In the genomic region with DNA sequence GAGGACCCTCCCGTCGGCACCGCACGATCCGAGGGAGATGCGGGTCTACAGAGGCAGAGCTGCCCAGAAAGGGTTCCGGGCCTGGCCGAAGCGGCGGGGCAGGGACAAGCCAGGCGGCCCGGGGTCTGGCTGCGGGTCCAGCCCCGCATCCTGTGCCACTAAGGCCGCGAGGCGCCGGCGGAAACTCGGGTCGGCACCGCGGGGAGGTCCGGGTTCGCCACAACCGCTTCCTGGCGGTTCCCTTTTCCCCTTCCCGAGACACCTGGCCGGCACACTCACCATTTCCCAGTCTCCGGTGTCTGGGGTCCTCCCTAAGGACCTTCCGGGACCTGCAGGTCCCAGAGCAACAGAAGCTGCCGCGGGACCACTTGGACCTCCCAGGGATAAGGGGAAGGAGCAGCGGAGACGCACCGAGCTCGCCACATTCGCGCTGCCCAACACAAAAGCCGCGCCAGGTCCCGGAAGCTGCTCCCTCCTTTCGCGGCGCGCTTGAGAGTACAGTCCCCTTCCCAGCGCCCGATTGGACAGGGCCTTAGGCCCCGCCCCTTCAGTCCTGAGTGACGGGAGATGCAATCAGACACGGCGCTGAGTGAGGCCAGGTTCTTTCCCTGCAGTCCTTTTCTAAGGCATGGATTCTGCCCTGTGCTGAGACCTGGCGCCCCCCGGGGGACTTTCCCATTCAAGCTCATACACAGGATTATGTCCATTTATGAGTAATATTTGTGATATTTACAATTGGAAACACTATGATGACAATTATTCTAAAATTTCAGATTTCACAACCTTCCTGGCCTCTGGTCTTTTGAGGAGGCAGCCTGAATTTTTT, we compare ENCODE assay signal across 8 cellular contexts. TPM values are rescaled to one million over a fixed set of nuclear protein-coding genes. Genes with fewer than 3 reads are reported as not detected.
DNase-seq lines count a peak whose midpoint lies in the region; ATAC-seq and TF ChIP-seq lines count a peak whose summit lies in the region.

ZNF670 (minus strand) TSS at position 497 of the 826 bp plus-strand sequence; CDS start at position 282, 215 bp downstream.

- no peaks in the 10 kb centered on the region for H4K20me1 ChIP-seq in fibroblast of lung (ENCODE audit: control insufficient read depth, extremely low read depth, insufficient read depth, low read length)

- H3K4me1 Mint-ChIP-seq in naive thymus-derived CD8-positive, alpha-beta T cell, result peaks cover 7 to 29% (median 22%) of the 10 kb centered on the region in 4 donors
- peaks cover 14 to 41% of the 10 kb centered on the region in 2 donors for H3K4me1 Mint-ChIP-seq in stimulated activated naive B cell treated with anti-CD40 and anti-IgM and Interleukin-4, amounts not matched to agents 10 μg/mL and 1 μg/mL and 100 μg/mL, for 72 hours

- peak within 1 kb of the TSS; percentile 88 to 95 (median 91) for H3K4me3 Mint-ChIP-seq in naive thymus-derived CD8-positive, alpha-beta T cell
- H3K4me3 Mint-ChIP-seq in stimulated activated naive B cell treated with anti-CD40 and anti-IgM and Interleukin-4, amounts not matched to agents 10 μg/mL and 1 μg/mL and 100 μg/mL, for 72 hours, result peak within 1 kb of the TSS; percentile 92 to 98

- peak in 1 of 2 donors; percentile 62 for TF ChIP-seq CTCF in fibroblast of lung (conservative IDR thresholded peaks at IDR 0.05 in 1 of 2, IDR thresholded peaks at IDR 0.05 in 1 of 2; ENCODE audit: low read depth in 1 of 2, low read length in 2 of 2)

- no peaks in the 10 kb centered on the region for H3K27me3 ChIP-seq in fibroblast of lung (ENCODE audit: control insufficient read depth, insufficient read depth, low read length)

- POLR2A ChIA-PET in naive thymus-derived CD8-positive, alpha-beta T cell (lab: Charles Lee), result interaction anchor here (0.5 to 1.6 kb wide), 4 partner anchors 11 to 146 kb away, joined by 4 to 8 read pairs (median 5); partner anchors contain the start of genes AHCTF1 and ZNF669

- H3K4me1 ChIP-seq in fibroblast of lung (ENCODE audit: control insufficient read depth, extremely low read depth, insufficient read depth, low read length), result peaks cover 3% of the 10 kb centered on the region

- peak within 1 kb of the TSS; percentile 75 to 94 (median 85) for H3K27ac Mint-ChIP-seq in naive thymus-derived CD8-positive, alpha-beta T cell
- peak within 1 kb of the TSS; percentile 88 for H3K27ac Mint-ChIP-seq in stimulated activated naive B cell treated with anti-CD40 and anti-IgM and Interleukin-4, amounts not matched to agents 10 μg/mL and 1 μg/mL and 100 μg/mL, for 72 hours

- peak; percentile 91 for DNase-seq in DMS53 treated with DMSO at 0.1 percent for 48 hours (lab: John Stamatoyannopoulos, UW; ENCODE audit: unreplicated experiment)
- DNase-seq in Jurkat, Clone E6-1 (ENCODE audit: low read depth, low spot score), result peak; percentile 94
- peak; percentile 94 for DNase-seq in activated T-cell treated with anti-CD3 and anti-CD28 coated beads, Interleukin-2, amount 50 U/mL, for 48 hours
- peak; percentile 93 to 98 for DNase-seq in fibroblast of lung (ENCODE audit: low read depth in 2 of 2)
- peak; percentile 52 to 87 (median 72) for DNase-seq in naive thymus-derived CD8-positive, alpha-beta T cell
- peak; percentile 88 for DNase-seq in stimulated activated naive B cell treated with anti-CD40 and anti-IgM and Interleukin-4, amounts not matched to agents 10 μg/mL and 1 μg/mL and 100 μg/mL, for 72 hours

- H3K4me2 ChIP-seq in fibroblast of lung (ENCODE audit: extremely low read depth, insufficient read depth, low read length), result peak within 1 kb of the TSS; percentile 88

- no peaks in the 10 kb centered on the region for H3K9me3 ChIP-seq in fibroblast of lung (ENCODE audit: control insufficient read depth, insufficient read depth, low read depth, low read length)

- ATAC-seq in GM21717 (IDR thresholded peaks at IDR 0.05; ENCODE audit: unreplicated experiment), result peak; percentile 100
- ATAC-seq in naive thymus-derived CD8-positive, alpha-beta T cell, result peak; percentile 95 to 96
- ATAC-seq in stimulated activated naive B cell treated with anti-CD40 and anti-IgM and Interleukin-4, amounts not matched to agents 10 μg/mL and 1 μg/mL and 100 μg/mL, for 72 hours (replicated peaks), result peak; percentile 99

- no peaks in the 10 kb centered on the region for H3K36me3 ChIP-seq in fibroblast of lung (ENCODE audit: control insufficient read depth, insufficient read depth, low read length)

- H3K27me3 Mint-ChIP-seq in naive thymus-derived CD8-positive, alpha-beta T cell, result peaks cover 0 to 8% (median under 1%) of the 10 kb centered on the region in 5 donors
- H3K27me3 Mint-ChIP-seq in stimulated activated naive B cell treated with anti-CD40 and anti-IgM and Interleukin-4, amounts not matched to agents 10 μg/mL and 1 μg/mL and 100 μg/mL, for 72 hours, result no peaks in the 10 kb centered on the region

- peak within 1 kb of the TSS; percentile 88 for H3K4me3 ChIP-seq in Jurkat, Clone E6-1 (ENCODE audit: low read length)
- H3K4me3 ChIP-seq in fibroblast of lung (replicated peaks in 1 of 4; ENCODE audit: control extremely low read depth in 1 of 4, insufficient read depth in 1 of 4, low read depth in 3 of 4, low read length in 4 of 4), result peak within 1 kb of the TSS; percentile 93 to 99 (median 97)

- H2AFZ ChIP-seq in fibroblast of lung (ENCODE audit: low read length), result peak within 1 kb of the TSS; percentile 95

- peaks cover 0 to 17% (median 7%) of the 10 kb centered on the region in 3 donors for H3K36me3 Mint-ChIP-seq in naive thymus-derived CD8-positive, alpha-beta T cell
- H3K36me3 Mint-ChIP-seq in stimulated activated naive B cell treated with anti-CD40 and anti-IgM and Interleukin-4, amounts not matched to agents 10 μg/mL and 1 μg/mL and 100 μg/mL, for 72 hours, result peaks cover 7 to 19% of the 10 kb centered on the region in 2 donors

- H3K9me3 Mint-ChIP-seq in naive thymus-derived CD8-positive, alpha-beta T cell, result peaks cover 0 to 26% (median 9%) of the 10 kb centered on the region in 9 donors
- peaks cover 2% of the 10 kb centered on the region in 2 donors for H3K9me3 Mint-ChIP-seq in stimulated activated naive B cell treated with anti-CD40 and anti-IgM and Interleukin-4, amounts not matched to agents 10 μg/mL and 1 μg/mL and 100 μg/mL, for 72 hours

- peak within 1 kb of the TSS; percentile 88 for H3K27ac ChIP-seq in fibroblast of lung (ENCODE audit: insufficient read depth, low read length)

- peaks cover 13% of the 10 kb centered on the region for H3K79me2 ChIP-seq in fibroblast of lung (ENCODE audit: control insufficient read depth, insufficient read depth, low read length)

- peak within 1 kb of the TSS; percentile 85 for H3K9ac ChIP-seq in fibroblast of lung (ENCODE audit: insufficient read depth, low read length)

TF ChIP-seq in PFSK-1, 5 proteins besides CTCF, POLR2A, EP300 and RAD21:
- TF ChIP-seq SIN3A (IDR thresholded peaks at IDR 0.05; ENCODE audit: borderline replicate concordance, insufficient read depth, low read length) (peak; percentile 60; the same call in 1 of the 2 replicates), POLR2AphosphoS5 (IDR thresholded peaks at IDR 0.05; ENCODE audit: low read depth, low read length) (peak; percentile 85), REST (IDR thresholded peaks at IDR 0.05; ENCODE audit: insufficient read depth in 1 of 2, low read depth in 2 of 2, low read length in 2 of 2) (no peak), TAF1 (IDR thresholded peaks at IDR 0.05; ENCODE audit: borderline replicate concordance, insufficient read depth, low read length) (peak; percentile 68), FOXP2 (optimal IDR thresholded peaks at IDR 0.05; ENCODE audit: borderline replicate concordance, extremely low read depth, extremely low read length, insufficient read depth) (no peak)
TF ChIP-seq in PFSK-1: peak in this region for 3.

RNA-seq across cellular contexts. Expression of gene ZNF670, which starts in this region (rescaled TPM):
- 5.7 TPM for polyA plus RNA-seq in Jurkat, Clone E6-1 (2012; ENCODE audit: insufficient read depth, insufficient read length)
- 1.1 TPM for polyA plus RNA-seq in PFSK-1 (2012; ENCODE audit: insufficient read length, low read depth)
- 3.0 and 3.3 TPM in 2 replicates for total RNA-seq in fibroblast of lung
- polyA plus RNA-seq in fibroblast of lung, result 2.3 and 3.2 TPM in 2 replicates
- 1.2 and 2.2 TPM in 2 replicates for polyA plus RNA-seq in fibroblast of lung (2012)
- polyA minus RNA-seq in fibroblast of lung (ENCODE audit: low replicate concordance), result 0.41 and 0.79 TPM in 2 replicates
- 1 to 10 TPM; 1.9 to 2.5 TPM for total RNA-seq in naive thymus-derived CD8-positive, alpha-beta T cell
- polyA plus RNA-seq in naive thymus-derived CD8-positive, alpha-beta T cell, result 1 to 10 TPM in 2 of 3 donors, under 1 TPM in 1; 0.42 to 1.4 (median 1.2) TPM

Comparison
In these comparisons a context has a peak if more than half of its experiments do, and no peak if none do; other contexts are left out.
1. Peak in every context shown above with its lines: DNase-seq, ATAC-seq, H3K4me3 ChIP-seq and H3K27ac ChIP-seq.